1 cellular context compared by ENCODE assay signal in the genomic region with DNA sequence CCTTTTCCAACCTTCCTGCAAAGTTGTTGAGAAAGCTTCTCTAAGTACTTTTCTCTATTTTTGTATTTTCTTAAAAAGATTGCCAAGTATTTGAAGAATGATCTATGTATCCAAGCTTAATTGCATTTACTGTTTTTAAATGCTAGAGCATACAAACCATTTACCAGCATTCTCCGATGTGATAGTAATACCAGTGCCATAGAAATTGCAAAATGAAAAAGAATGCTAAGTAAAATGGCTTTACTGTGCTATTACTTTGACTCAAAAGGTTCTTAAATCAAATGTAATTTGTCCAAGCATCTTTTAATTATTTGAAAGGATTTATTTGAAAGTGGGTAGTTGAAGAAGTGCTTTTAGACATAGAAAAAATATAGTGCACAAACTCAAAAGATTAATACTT.
TF ChIP-seq lines count a peak whose summit lies in the region.

No MANE protein-coding gene starts in this region.

TF ChIP-seq in SK-N-SH treated with all-trans-retinoic acid at 6 μM for 48 hours, 23 proteins besides CTCF, POLR2A, EP300 and RAD21 (continued from another document):
- no peak for TF ChIP-seq ZFP30 (CRISPR knock-in tag; IDR thresholded peaks at IDR 0.05)
- TF ChIP-seq ARNTL (CRISPR knock-in tag; IDR thresholded peaks at IDR 0.05; ENCODE audit: borderline replicate concordance, low read depth): no peak
- TF ChIP-seq ZNF8 (CRISPR knock-in tag; IDR thresholded peaks at IDR 0.05): no peak; the same call in 1 of the 2 replicates
- TF ChIP-seq TCF4 (CRISPR knock-in tag; IDR thresholded peaks at IDR 0.05; ENCODE audit: borderline replicate concordance): no peak
- TF ChIP-seq ZC3H10 (CRISPR knock-in tag; IDR thresholded peaks at IDR 0.05): no peak
- no peak for TF ChIP-seq GLIS3 (CRISPR knock-in tag; IDR thresholded peaks at IDR 0.05)
- TF ChIP-seq TOX (CRISPR knock-in tag; IDR thresholded peaks at IDR 0.05; ENCODE audit: borderline replicate concordance): no peak
- TF ChIP-seq TSHZ2 (CRISPR knock-in tag; IDR thresholded peaks at IDR 0.05): no peak
- TF ChIP-seq, protein P1, sequence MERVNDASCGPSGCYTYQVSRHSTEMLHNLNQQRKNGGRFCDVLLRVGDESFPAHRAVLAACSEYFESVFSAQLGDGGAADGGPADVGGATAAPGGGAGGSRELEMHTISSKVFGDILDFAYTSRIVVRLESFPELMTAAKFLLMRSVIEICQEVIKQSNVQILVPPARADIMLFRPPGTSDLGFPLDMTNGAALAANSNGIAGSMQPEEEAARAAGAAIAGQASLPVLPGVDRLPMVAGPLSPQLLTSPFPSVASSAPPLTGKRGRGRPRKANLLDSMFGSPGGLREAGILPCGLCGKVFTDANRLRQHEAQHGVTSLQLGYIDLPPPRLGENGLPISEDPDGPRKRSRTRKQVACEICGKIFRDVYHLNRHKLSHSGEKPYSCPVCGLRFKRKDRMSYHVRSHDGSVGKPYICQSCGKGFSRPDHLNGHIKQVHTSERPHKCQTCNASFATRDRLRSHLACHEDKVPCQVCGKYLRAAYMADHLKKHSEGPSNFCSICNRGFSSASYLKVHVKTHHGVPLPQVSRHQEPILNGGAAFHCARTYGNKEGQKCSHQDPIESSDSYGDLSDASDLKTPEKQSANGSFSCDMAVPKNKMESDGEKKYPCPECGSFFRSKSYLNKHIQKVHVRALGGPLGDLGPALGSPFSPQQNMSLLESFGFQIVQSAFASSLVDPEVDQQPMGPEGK (CRISPR knock-in tag; IDR thresholded peaks at IDR 0.05; ENCODE audit: borderline replicate concordance): peak; percentile 37; the same call in 1 of the 2 replicates
- TF ChIP-seq SNAI2 (CRISPR knock-in tag; IDR thresholded peaks at IDR 0.05): peak; percentile 62; the same call in 1 of the 2 replicates
- TF ChIP-seq RARB (CRISPR knock-in tag; IDR thresholded peaks at IDR 0.05): no peak
- peak; percentile 100 for TF ChIP-seq ISL1 (CRISPR knock-in tag; IDR thresholded peaks at IDR 0.05)
- peak; percentile 89 for TF ChIP-seq CREB5 (CRISPR knock-in tag; IDR thresholded peaks at IDR 0.05; ENCODE audit: low read depth)
- TF ChIP-seq, protein P2, sequence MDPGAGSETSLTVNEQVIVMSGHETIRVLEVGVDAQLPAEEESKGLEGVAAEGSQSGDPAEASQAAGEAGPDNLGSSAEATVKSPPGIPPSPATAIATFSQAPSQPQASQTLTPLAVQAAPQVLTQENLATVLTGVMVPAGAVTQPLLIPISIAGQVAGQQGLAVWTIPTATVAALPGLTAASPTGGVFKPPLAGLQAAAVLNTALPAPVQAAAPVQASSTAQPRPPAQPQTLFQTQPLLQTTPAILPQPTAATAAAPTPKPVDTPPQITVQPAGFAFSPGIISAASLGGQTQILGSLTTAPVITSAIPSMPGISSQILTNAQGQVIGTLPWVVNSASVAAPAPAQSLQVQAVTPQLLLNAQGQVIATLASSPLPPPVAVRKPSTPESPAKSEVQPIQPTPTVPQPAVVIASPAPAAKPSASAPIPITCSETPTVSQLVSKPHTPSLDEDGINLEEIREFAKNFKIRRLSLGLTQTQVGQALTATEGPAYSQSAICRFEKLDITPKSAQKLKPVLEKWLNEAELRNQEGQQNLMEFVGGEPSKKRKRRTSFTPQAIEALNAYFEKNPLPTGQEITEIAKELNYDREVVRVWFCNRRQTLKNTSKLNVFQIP (CRISPR knock-in tag; IDR thresholded peaks at IDR 0.05; ENCODE audit: borderline replicate concordance, low read depth): peak; percentile 75; the same call in 1 of the 2 replicates
- no peak for TF ChIP-seq OSR1 (CRISPR knock-in tag; IDR thresholded peaks at IDR 0.05)
- TF ChIP-seq CSDC2 (CRISPR knock-in tag; IDR thresholded peaks at IDR 0.05): no peak
TF ChIP-seq in SK-N-SH treated with all-trans-retinoic acid at 6 μM for 48 hours: peak in this region for 7.
